17 cellular contexts compared by ENCODE assay signal in the genomic region with DNA sequence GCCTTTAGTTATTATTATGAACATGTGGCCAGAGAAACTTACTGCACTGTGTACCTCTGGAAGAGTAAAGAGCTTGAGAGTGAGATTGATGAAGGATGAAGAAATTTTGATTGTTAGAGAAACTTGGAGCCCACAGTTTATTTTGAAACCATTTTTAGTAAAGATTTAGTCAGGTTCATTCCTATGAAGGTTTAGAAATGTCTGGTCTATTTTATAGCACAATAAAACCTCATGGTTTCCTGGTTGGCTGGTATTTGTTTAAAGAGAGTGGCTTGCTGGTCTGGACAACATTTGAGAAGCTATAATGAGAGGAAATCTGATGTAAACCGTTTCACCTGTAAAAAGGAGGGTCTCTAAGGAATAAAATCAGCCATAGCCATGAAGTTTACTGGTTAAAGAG. TPM values are rescaled to one million over a fixed set of nuclear protein-coding genes. Genes with fewer than 3 reads are reported as not detected.
DNase-seq lines count a peak whose midpoint lies in the region; ATAC-seq and TF ChIP-seq lines count a peak whose summit lies in the region.
"Had no signal": no experiment of that assay in that cellular context is flagged by ENCODE, and none has a peak within 500 bp of the region (broad histone marks: within the 10 kb centered on the region; RNA-seq: fewer than 3 reads in every experiment).

No MANE protein-coding gene starts in this region.

- no peaks in the 10 kb centered on the region for H3K36me3 ChIP-seq in CD4-positive, CD25-positive, alpha-beta regulatory T cell (ENCODE audit: control insufficient read depth, insufficient read depth, low read length)
- H3K36me3 ChIP-seq in mucosa of descending colon (ENCODE audit: low read depth) = no peaks in the 10 kb centered on the region
- H3K36me3 ChIP-seq: ascending aorta, heart left ventricle, lower lobe of right lung had no signal

- no peak overlapping the region for H3K4me3 Mint-ChIP-seq in CD14-positive monocyte
- H3K4me3 Mint-ChIP-seq in CD4-positive, CD25-positive, alpha-beta regulatory T cell = peak overlapping the region; percentile 1 to 54 (median 38)
- peak overlapping the region; percentile 3 for H3K4me3 Mint-ChIP-seq in activated T-helper 1 cell treated with anti-CD3 and anti-CD28 coated beads, Interleukin-12 subunit alpha, Interleukin-12 subunit beta, Interleukin-2, Interleukin-4 antibody, amounts not matched to agents 30 ng/mL and 10 ng/mL and 1 ng/mL, durations not matched to agents 14 hours and 24 hours and 36 hours
- H3K4me3 Mint-ChIP-seq: type B pancreatic cell had no signal

- no peak for TF ChIP-seq CTCF in CD14-positive monocyte (IDR thresholded peaks at IDR 0.05)
- no peak for TF ChIP-seq CTCF in mucosa of descending colon (IDR thresholded peaks at IDR 0.05)

- peak overlapping the region; percentile 27 for H3K27ac ChIP-seq in CD4-positive, CD25-positive, alpha-beta regulatory T cell (ENCODE audit: insufficient read depth, low read length, poor library complexity, severe bottlenecking)
- H3K27ac ChIP-seq: ascending aorta, GM23248, lower lobe of right lung, parathyroid adenoma had no signal

- H3K9me3 ChIP-seq in CD4-positive, CD25-positive, alpha-beta regulatory T cell (ENCODE audit: control insufficient read depth in 2 of 2, low read length in 2 of 2) = no peaks in the 10 kb centered on the region
- no peaks in the 10 kb centered on the region for H3K9me3 ChIP-seq in mucosa of descending colon
- H3K9me3 ChIP-seq: ascending aorta, heart left ventricle, lower lobe of right lung had no signal

- peak overlapping the region; percentile 58 for H3K4me3 ChIP-seq in CD4-positive, CD25-positive, alpha-beta regulatory T cell (ENCODE audit: low read depth, low read length)
- H3K4me3 ChIP-seq in mucosa of descending colon = no peak overlapping the region
- H3K4me3 ChIP-seq: ascending aorta, GM23248, heart left ventricle, lower lobe of right lung had no signal

- H3K9me3 Mint-ChIP-seq in CD14-positive monocyte = peaks cover 0 to 6% (median 2%) of the 10 kb centered on the region in 7 donors
- H3K9me3 Mint-ChIP-seq in CD4-positive, CD25-positive, alpha-beta regulatory T cell = peaks cover 0 to 9% (median 5%) of the 10 kb centered on the region in 7 donors
- peaks cover 10% of the 10 kb centered on the region for H3K9me3 Mint-ChIP-seq in activated T-helper 1 cell treated with anti-CD3 and anti-CD28 coated beads, Interleukin-12 subunit alpha, Interleukin-12 subunit beta, Interleukin-2, Interleukin-4 antibody, amounts not matched to agents 30 ng/mL and 10 ng/mL and 1 ng/mL, durations not matched to agents 14 hours and 24 hours and 36 hours

- ATAC-seq in CD4-positive, CD25-positive, alpha-beta regulatory T cell (ENCODE audit: low read depth in 2 of 2) = no peak
- ATAC-seq in mucosa of descending colon = peak; percentile 92
- no peak for ATAC-seq in GM21528 (IDR thresholded peaks at IDR 0.05; ENCODE audit: low FRiP score, unreplicated experiment)
- ATAC-seq: heart left ventricle, lower lobe of right lung had no signal

- DNase-seq in CD14-positive monocyte (ENCODE audit: low spot score) (no peak), mucosa of descending colon (no peak), NCI-H526 treated with DMSO at 0.1 percent for 48 hours (lab: John Stamatoyannopoulos, UW) (no peak)
- DNase-seq in CD4-positive, CD25-positive, alpha-beta regulatory T cell = no peak
- no peak for DNase-seq in activated T-helper 1 cell treated with anti-CD3 and anti-CD28 coated beads, Interleukin-12 subunit alpha, Interleukin-12 subunit beta, Interleukin-2, Interleukin-4 antibody, amounts not matched to agents 30 ng/mL and 10 ng/mL and 1 ng/mL, durations not matched to agents 14 hours and 24 hours and 36 hours (ENCODE audit: low spot score)
- DNase-seq in central memory CD4-positive, alpha-beta T cell = no peak
- DNase-seq: activated CD4-positive, alpha-beta T cell treated with anti-CD3 and anti-CD28 coated beads, Interleukin-2, amount 50 U/mL, for 4 hours; cerebellar nuclear complex; GM23248; heart left ventricle; lower lobe of right lung; NCI-H1694 treated with DMSO at 0.1 percent for 48 hours; stimulated activated naive CD4-positive, alpha-beta T cell treated with Interleukin-2 at 50 U/mL for 16 hours had no signal

- H3K36me3 Mint-ChIP-seq in CD14-positive monocyte = no peaks in the 10 kb centered on the region
- peaks cover 11% of the 10 kb centered on the region for H3K36me3 Mint-ChIP-seq in CD4-positive, CD25-positive, alpha-beta regulatory T cell
- H3K36me3 Mint-ChIP-seq in activated T-helper 1 cell treated with anti-CD3 and anti-CD28 coated beads, Interleukin-12 subunit alpha, Interleukin-12 subunit beta, Interleukin-2, Interleukin-4 antibody, amounts not matched to agents 30 ng/mL and 10 ng/mL and 1 ng/mL, durations not matched to agents 14 hours and 24 hours and 36 hours (ENCODE audit: low read depth) = peaks cover 36% of the 10 kb centered on the region
- H3K36me3 Mint-ChIP-seq: type B pancreatic cell had no signal

- peaks cover 47% of the 10 kb centered on the region for H3K4me1 ChIP-seq in CD4-positive, CD25-positive, alpha-beta regulatory T cell (ENCODE audit: control insufficient read depth, insufficient read depth, low read length, poor library complexity, severe bottlenecking)
- H3K4me1 ChIP-seq in mucosa of descending colon (ENCODE audit: low read depth) = peaks cover 14% of the 10 kb centered on the region
- H3K4me1 ChIP-seq: ascending aorta, parathyroid adenoma had no signal

- intact Hi-C loops in CD14-positive monocyte (cut with micrococcal nuclease) (loop anchor here in 1 of 2 donors (5.0 kb wide), 1 partner anchor 113 kb away; a partner anchor contains a TSS), mucosa of descending colon (cut with DNase I, micrococcal nuclease) (no loop called here)
- intact Hi-C loops in activated T-helper 1 cell treated with anti-CD3 and anti-CD28 coated beads, Interleukin-12 subunit alpha, Interleukin-12 subunit beta, Interleukin-2, Interleukin-4 antibody, amounts not matched to agents 30 ng/mL and 10 ng/mL and 1 ng/mL, durations not matched to agents 14 hours and 24 hours and 36 hours (cut with micrococcal nuclease) = loop anchor here (1.0 kb wide), 1 partner anchor 10 kb away; no protein-coding TSS in a partner anchor

- H3K27me3 ChIP-seq in CD4-positive, CD25-positive, alpha-beta regulatory T cell (ENCODE audit: control insufficient read depth, insufficient read depth, low read length) = no peaks in the 10 kb centered on the region
- H3K27me3 ChIP-seq: ascending aorta, heart left ventricle had no signal

- H3K27me3 Mint-ChIP-seq in CD14-positive monocyte (ENCODE audit: low read depth in 3 of 3) = peaks cover 0 to 2% (median 2%) of the 10 kb centered on the region in 3 donors
- no peaks in the 10 kb centered on the region for H3K27me3 Mint-ChIP-seq in CD4-positive, CD25-positive, alpha-beta regulatory T cell
- no peaks in the 10 kb centered on the region for H3K27me3 Mint-ChIP-seq in activated T-helper 1 cell treated with anti-CD3 and anti-CD28 coated beads, Interleukin-12 subunit alpha, Interleukin-12 subunit beta, Interleukin-2, Interleukin-4 antibody, amounts not matched to agents 30 ng/mL and 10 ng/mL and 1 ng/mL, durations not matched to agents 14 hours and 24 hours and 36 hours (ENCODE audit: insufficient read depth)
- H3K27me3 Mint-ChIP-seq: type B pancreatic cell had no signal

- peak overlapping the region in 5 of 7 donors; percentile 14 to 94 (median 85) for H3K27ac Mint-ChIP-seq in CD14-positive monocyte
- peak overlapping the region; percentile 74 to 91 (median 86) for H3K27ac Mint-ChIP-seq in CD4-positive, CD25-positive, alpha-beta regulatory T cell
- peak overlapping the region; percentile 61 for H3K27ac Mint-ChIP-seq in activated T-helper 1 cell treated with anti-CD3 and anti-CD28 coated beads, Interleukin-12 subunit alpha, Interleukin-12 subunit beta, Interleukin-2, Interleukin-4 antibody, amounts not matched to agents 30 ng/mL and 10 ng/mL and 1 ng/mL, durations not matched to agents 14 hours and 24 hours and 36 hours
- H3K27ac Mint-ChIP-seq: type B pancreatic cell had no signal

- peaks cover 44% of the 10 kb centered on the region for H3K4me1 Mint-ChIP-seq in CD14-positive monocyte
- H3K4me1 Mint-ChIP-seq in CD4-positive, CD25-positive, alpha-beta regulatory T cell = peaks cover 28 to 66% (median 44%) of the 10 kb centered on the region in 4 donors
- peaks cover 50% of the 10 kb centered on the region for H3K4me1 Mint-ChIP-seq in activated T-helper 1 cell treated with anti-CD3 and anti-CD28 coated beads, Interleukin-12 subunit alpha, Interleukin-12 subunit beta, Interleukin-2, Interleukin-4 antibody, amounts not matched to agents 30 ng/mL and 10 ng/mL and 1 ng/mL, durations not matched to agents 14 hours and 24 hours and 36 hours (ENCODE audit: low read depth)

RNA-seq across cellular contexts. Expression of a gene that starts 8.8 kb away (rescaled TPM):
- polyA plus RNA-seq in CD14-positive monocyte = 1 to 10 TPM; 5.2 to 6.0 TPM
- total RNA-seq in CD4-positive, CD25-positive, alpha-beta regulatory T cell = 99.5 TPM
- polyA plus RNA-seq in CD4-positive, CD25-positive, alpha-beta regulatory T cell = 10 to 100 TPM; 32.8 to 62.4 (median 49.1) TPM
- 62.8 and 64.0 TPM in 2 replicates for total RNA-seq in activated T-helper 1 cell treated with anti-CD3 and anti-CD28 coated beads, Interleukin-12 subunit alpha, Interleukin-12 subunit beta, Interleukin-2, Interleukin-4 antibody, amounts not matched to agents 30 ng/mL and 10 ng/mL and 1 ng/mL, durations not matched to agents 14 hours and 24 hours and 36 hours
- total RNA-seq in mucosa of descending colon = 10 to 100 TPM; 22.4 to 47.0 (median 25.9) TPM
- total RNA-seq: GM23248 had no signal
- polyA plus RNA-seq: GM23248 had no signal

Comparison
In these comparisons a context has a peak if more than half of its experiments do, and no peak if none do; other contexts are left out.
1. H3K4me3 Mint-ChIP-seq: peak in CD4-positive, CD25-positive, alpha-beta regulatory T cell (4 of 4) and activated T-helper 1 cell treated with anti-CD3 and anti-CD28 coated beads, Interleukin-12 subunit alpha, Interleukin-12 subunit beta, Interleukin-2, Interleukin-4 antibody, amounts not matched to agents 30 ng/mL and 10 ng/mL and 1 ng/mL, durations not matched to agents 14 hours and 24 hours and 36 hours (single experiment); none in CD14-positive monocyte (0 of 2).
2. Peak in every context shown above with its lines, with median percentiles within 50 percentile points of each other: H3K27ac Mint-ChIP-seq.